8 cellular contexts compared by ENCODE assay signal in genomic region chr14:34098045-34098984, GRCh38.
DNase-seq lines count a peak whose midpoint lies in the region; ATAC-seq, FAIRE-seq and TF ChIP-seq lines count a peak whose summit lies in the region.

No MANE protein-coding gene starts in this region.

- dilution Hi-C loops in keratinocyte (cut with MboI; ENCODE audit: extremely low pct_ligation_motif_present, low sequenced_read_pairs) = no loop called here

- H3K27ac ChIP-seq in keratinocyte (ENCODE audit: control insufficient read depth, insufficient read depth, low read length) (no peak overlapping the region), suprapubic skin (peak overlapping the region; percentile 75)

- TF ChIP-seq CTCF in GM12875 (IDR thresholded peaks at IDR 0.05; ENCODE audit: borderline replicate concordance, insufficient read depth, low read depth, low read length) (peak; percentile 45; the same call in 1 of the 2 replicates), bronchial epithelial cell (IDR thresholded peaks at IDR 0.05; ENCODE audit: insufficient read depth, low read length, severe bottlenecking) (peak; percentile 58), keratinocyte (optimal IDR thresholded peaks at IDR 0.05 in 1 of 3, IDR thresholded peaks at IDR 0.05 in 1 of 3, conservative IDR thresholded peaks at IDR 0.05 in 1 of 3; ENCODE audit: extremely low read depth in 1 of 3, insufficient read depth in 2 of 3, low read length in 3 of 3) (peak; percentile 42 to 63 (median 54)), suprapubic skin (IDR thresholded peaks at IDR 0.05) (peak; percentile 28 to 36)

- no peak overlapping the region for H2AFZ ChIP-seq in keratinocyte (ENCODE audit: control insufficient read depth, low read length)

- H3K9me3 ChIP-seq in keratinocyte (ENCODE audit: control insufficient read depth, low read depth, low read length) (no peaks in the 10 kb centered on the region), suprapubic skin (no peaks in the 10 kb centered on the region)

- H3K4me2 ChIP-seq in keratinocyte (ENCODE audit: control insufficient read depth, extremely low read depth, insufficient read depth, low read depth, low read length) = peak overlapping the region; percentile 25

- no peak for TF ChIP-seq EP300 in suprapubic skin (IDR thresholded peaks at IDR 0.05)

- H3K9me1 ChIP-seq in keratinocyte (ENCODE audit: control insufficient read depth, extremely low read depth, insufficient read depth, low read length) = no peaks in the 10 kb centered on the region

- H3K36me3 ChIP-seq in bronchial epithelial cell (ENCODE audit: control insufficient read depth, insufficient read depth, low read length) (no peaks in the 10 kb centered on the region), keratinocyte (ENCODE audit: control insufficient read depth in 2 of 2, extremely low read depth in 1 of 2, insufficient read depth in 2 of 2, low read length in 2 of 2) (no peaks in the 10 kb centered on the region), suprapubic skin (no peaks in the 10 kb centered on the region)

- H3K4me3 ChIP-seq in GM12875 (ENCODE audit: low read depth, low read length) (no peak overlapping the region), bronchial epithelial cell (ENCODE audit: low read depth, low read length) (no peak overlapping the region), keratinocyte (ENCODE audit: control insufficient read depth in 2 of 3, extremely low read depth in 1 of 3, insufficient read depth in 2 of 3, low read depth in 1 of 3, low read length in 3 of 3) (no peak overlapping the region), suprapubic skin (no peak overlapping the region)

- TF ChIP-seq POLR2A in suprapubic skin (IDR thresholded peaks at IDR 0.05) = no peak

- FAIRE-seq in bronchial epithelial cell (lab: Jason Lieb, UNC) (peak; percentile 66), keratinocyte (lab: Jason Lieb, UNC) (peak; percentile 53)

- DNase-seq in AG08395 (ENCODE audit: low spot score) (peak; percentile 66), NOMO-1 treated with dmso at 0.1 percent for 144 hours (lab: John Stamatoyannopoulos, UW; ENCODE audit: unreplicated experiment) (peak; percentile 5), bronchial epithelial cell (ENCODE audit: low read depth) (peak; percentile 82), keratinocyte (ENCODE audit: low read depth, low spot score) (no peak), suprapubic skin (ENCODE audit: low spot score in 2 of 2) (no peak)

- H3K4me1 ChIP-seq in keratinocyte (ENCODE audit: control insufficient read depth, extremely low read depth, insufficient read depth, low read length) = peaks cover 16% of the 10 kb centered on the region
- H3K4me1 ChIP-seq in suprapubic skin = peaks cover 37% of the 10 kb centered on the region

- H3K27me3 ChIP-seq in bronchial epithelial cell (ENCODE audit: control insufficient read depth, insufficient read depth, low read length) = no peaks in the 10 kb centered on the region
- H3K27me3 ChIP-seq in keratinocyte (ENCODE audit: control insufficient read depth, extremely low read depth, insufficient read depth, low read length) = no peaks in the 10 kb centered on the region
- no peaks in the 10 kb centered on the region for H3K27me3 ChIP-seq in suprapubic skin

- peak overlapping the region; percentile 16 for H3K9ac ChIP-seq in keratinocyte (ENCODE audit: control insufficient read depth, extremely low read depth, insufficient read depth, low read length)

- H4K20me1 ChIP-seq in keratinocyte (ENCODE audit: control insufficient read depth, extremely low read depth, insufficient read depth, low read length) = no peaks in the 10 kb centered on the region

- ATAC-seq in HG03378 (IDR thresholded peaks at IDR 0.05; ENCODE audit: unreplicated experiment) (no peak), GM19328 (IDR thresholded peaks at IDR 0.05; ENCODE audit: unreplicated experiment) (no peak)

- WGBS in suprapubic skin = 39% methylated on average over 8 of the region's 8 CpGs

- no peaks in the 10 kb centered on the region for H3K79me2 ChIP-seq in keratinocyte (ENCODE audit: control insufficient read depth, insufficient read depth, low read length)

Comparison
In these comparisons a context has a peak if more than half of its experiments do, and no peak if none do; other contexts are left out.
1. DNase-seq: peak in AG08395 (single experiment), NOMO-1 treated with dmso at 0.1 percent for 144 hours (single experiment) and bronchial epithelial cell (single experiment); none in keratinocyte (single experiment) and suprapubic skin (0 of 2).
2. Peak in every context shown above with its lines, with median percentiles within 50 percentile points of each other: CTCF ChIP-seq.